In genomic region chr5:153982206-153982605, GRCh38 we compare ENCODE assay signal across 21 cellular contexts.
"Had no signal": no experiment of that assay in that cellular context is flagged by ENCODE, and none has a peak within 500 bp of the region (broad histone marks: within the 10 kb centered on the region; RNA-seq: fewer than 3 reads in every experiment).

No MANE protein-coding gene starts in this region.

- H3K27ac Mint-ChIP-seq: natural killer cell; stimulated activated naive B cell treated with anti-CD40 and anti-IgM and Interleukin-4, amounts not matched to agents 10 μg/mL and 1 μg/mL and 100 μg/mL, for 72 hours; stimulated activated naive CD8-positive, alpha-beta T cell treated with anti-CD3 and anti-CD28 coated beads, Interleukin-15, Interleukin-2, amounts not matched to agents 100 ng/mL and 50 ng/mL, for 24 hours had no signal

- H3K4me1 Mint-ChIP-seq: natural killer cell had no signal

- FAIRE-seq: colon, frontal cortex, small intestine, urothelium cell line had no signal

- DNase-seq: central memory CD4-positive, alpha-beta T cell; dorsolateral prefrontal cortex; effector CD4-positive, alpha-beta T cell; esophagus squamous epithelium; natural killer cell; occipital lobe; ovary; posterior cingulate gyrus; right lobe of liver; small intestine; stimulated activated CD4-positive, alpha-beta T cell treated with anti-CD3 and anti-CD28 coated beads, Interleukin-15, amount 100 ng/mL, for 24 hours; stimulated activated CD4-positive, alpha-beta T cell treated with anti-CD3 and anti-CD28 coated beads, Interleukin-2, amount 100 ng/mL, for 48 hours; stimulated activated naive B cell treated with anti-CD40 and anti-IgM and Interleukin-4, amounts not matched to agents 10 μg/mL and 1 μg/mL and 100 μg/mL, for 72 hours; upper lobe of left lung had no signal

- H3K9me3 Mint-ChIP-seq: natural killer cell; stimulated activated naive B cell treated with anti-CD40 and anti-IgM and Interleukin-4, amounts not matched to agents 10 μg/mL and 1 μg/mL and 100 μg/mL, for 72 hours; stimulated activated naive CD8-positive, alpha-beta T cell treated with anti-CD3 and anti-CD28 coated beads, Interleukin-15, Interleukin-2, amounts not matched to agents 100 ng/mL and 50 ng/mL, for 24 hours had no signal

- H3K27ac ChIP-seq: dorsolateral prefrontal cortex, ovary, right lobe of liver, thoracic aorta, tibial nerve, upper lobe of left lung had no signal

- H3K4me3 ChIP-seq: dorsolateral prefrontal cortex, esophagus squamous epithelium, ovary, right lobe of liver, thoracic aorta, tibial nerve, upper lobe of left lung had no signal

- H3K36me3 ChIP-seq: esophagus squamous epithelium, ovary, right lobe of liver, thoracic aorta, tibial nerve, upper lobe of left lung had no signal

- ATAC-seq: left lobe of liver, right lobe of liver had no signal

- H3K27me3 ChIP-seq: ovary, right lobe of liver, tibial nerve, upper lobe of left lung had no signal

- H3K27me3 Mint-ChIP-seq: stimulated activated naive CD8-positive, alpha-beta T cell treated with anti-CD3 and anti-CD28 coated beads, Interleukin-15, Interleukin-2, amounts not matched to agents 100 ng/mL and 50 ng/mL, for 24 hours had no signal

- H3K4me3 Mint-ChIP-seq: natural killer cell; stimulated activated naive B cell treated with anti-CD40 and anti-IgM and Interleukin-4, amounts not matched to agents 10 μg/mL and 1 μg/mL and 100 μg/mL, for 72 hours; stimulated activated naive CD8-positive, alpha-beta T cell treated with anti-CD3 and anti-CD28 coated beads, Interleukin-15, Interleukin-2, amounts not matched to agents 100 ng/mL and 50 ng/mL, for 24 hours had no signal

- H3K36me3 Mint-ChIP-seq: natural killer cell had no signal

- H3K9me3 ChIP-seq: esophagus squamous epithelium, ovary, right lobe of liver, thoracic aorta, tibial nerve, upper lobe of left lung had no signal

- H3K4me1 ChIP-seq: right lobe of liver, tibial nerve, upper lobe of left lung had no signal
